ENCODE assay signal across 34 cellular contexts in genomic region chr5:54458221-54458620, GRCh38. TPM values are rescaled to one million over a fixed set of nuclear protein-coding genes. Genes with fewer than 3 reads are reported as not detected.
DNase-seq lines count a peak whose midpoint lies in the region; ATAC-seq, FAIRE-seq and TF ChIP-seq lines count a peak whose summit lies in the region.
"Had no signal": no experiment of that assay in that cellular context is flagged by ENCODE, and none has a peak within 500 bp of the region (broad histone marks: within the 10 kb centered on the region; RNA-seq: fewer than 3 reads in every experiment).

No MANE protein-coding gene starts in this region.

- H3K36me3 ChIP-seq in astrocyte (ENCODE audit: insufficient read depth, low read length) (no peaks in the 10 kb centered on the region), right atrium auricular region (no peaks in the 10 kb centered on the region), spleen (no peaks in the 10 kb centered on the region)
- H3K36me3 ChIP-seq: adrenal gland, esophagus muscularis mucosa, prostate gland, suprapubic skin had no signal

- H3K27ac ChIP-seq in A549 (peak overlapping the region; percentile 58 to 71; a peak in 4 of 6 replicates), astrocyte (ENCODE audit: low read depth, low read length) (no peak overlapping the region), right atrium auricular region (peak overlapping the region; percentile 79 to 96), spleen (no peak overlapping the region)
- H3K27ac ChIP-seq: prostate gland, suprapubic skin had no signal

- no peak overlapping the region for H3K9ac ChIP-seq in astrocyte (ENCODE audit: low read length)

- no peak for TF ChIP-seq EP300 in A549 (IDR thresholded peaks at IDR 0.05)

- H3K27me3 Mint-ChIP-seq in astrocyte (ENCODE audit: low read depth, unreplicated experiment) (no peaks in the 10 kb centered on the region), nephron (ENCODE audit: low read depth) (peaks cover 3% of the 10 kb centered on the region)

- H3K9me3 ChIP-seq in A549 (no peaks in the 10 kb centered on the region), astrocyte (ENCODE audit: insufficient read depth, low read depth, low read length) (no peaks in the 10 kb centered on the region), right atrium auricular region (no peaks in the 10 kb centered on the region), spleen (peaks cover 0 to 15% (median 4%) of the 10 kb centered on the region in 8 donors)
- H3K9me3 ChIP-seq: adrenal gland, body of pancreas, esophagus muscularis mucosa, prostate gland, suprapubic skin had no signal

- TF ChIP-seq RAD21 in A549 (conservative IDR thresholded peaks at IDR 0.05 in 1 of 2, IDR thresholded peaks at IDR 0.05 in 1 of 2), result no peak

- WGBS in A549 (ENCODE audit: missing lambda C conversion rate), result 89% methylated on average over 2 of the region's 2 CpGs
- 77 to 83% (median 81%) methylated on average over 2 of the region's 2 CpGs for WGBS in spleen, 5 donors
- 88 to 93% methylated on average over 2 of the region's 2 CpGs for WGBS in lower leg skin, 2 donors

- H3K4me2 ChIP-seq in A549 (no peak overlapping the region; the same call in 2 of the 3 replicates), astrocyte (ENCODE audit: low read length) (no peak overlapping the region)

- H3K4me1 Mint-ChIP-seq in astrocyte (ENCODE audit: low read depth, unreplicated experiment), result peaks cover 46% of the 10 kb centered on the region
- peaks cover 23% of the 10 kb centered on the region for H3K4me1 Mint-ChIP-seq in nephron
- H3K4me1 Mint-ChIP-seq: activated CD4-positive, alpha-beta memory T cell treated with anti-CD3 and anti-CD28 coated beads, Interleukin-2, amount 10 ng/mL, durations not matched to agents 7 days and 5 days; CD4-positive, CD25-positive, alpha-beta regulatory T cell; immature natural killer cell; naive thymus-derived CD8-positive, alpha-beta T cell had no signal

- peaks cover 46% of the 10 kb centered on the region for H3K4me1 ChIP-seq in A549
- peaks cover 18% of the 10 kb centered on the region for H3K4me1 ChIP-seq in astrocyte (ENCODE audit: insufficient read depth, low read length)
- peaks cover 0 to 9% of the 10 kb centered on the region in 2 donors for H3K4me1 ChIP-seq in right atrium auricular region
- H3K4me1 ChIP-seq in spleen, result peaks cover 0 to 13% (median 9%) of the 10 kb centered on the region in 6 donors

- H3K27ac Mint-ChIP-seq in astrocyte (ENCODE audit: unreplicated experiment) (peak overlapping the region; percentile 86), nephron (peak overlapping the region; percentile 80 to 96 (median 95))
- H3K27ac Mint-ChIP-seq: activated CD4-positive, alpha-beta memory T cell treated with anti-CD3 and anti-CD28 coated beads, Interleukin-2, amount 10 ng/mL, durations not matched to agents 7 days and 5 days; activated naive CD4-positive, alpha-beta T cell treated with anti-CD3 and anti-CD28 coated beads for 36 hours; CD4-positive, CD25-positive, alpha-beta regulatory T cell; immature natural killer cell; naive thymus-derived CD8-positive, alpha-beta T cell had no signal

- no peak overlapping the region for H3K4me3 ChIP-seq in A549
- no peak overlapping the region for H3K4me3 ChIP-seq in astrocyte (ENCODE audit: insufficient read depth, low read depth, low read length)
- H3K4me3 ChIP-seq in right atrium auricular region, result peak overlapping the region; percentile 44 to 53
- no peak overlapping the region for H3K4me3 ChIP-seq in spleen
- H3K4me3 ChIP-seq in lower leg skin (ENCODE audit: low read depth, poor library complexity, severe bottlenecking), result no peak overlapping the region
- H3K4me3 ChIP-seq: body of pancreas, prostate gland, suprapubic skin had no signal

- peaks cover 3% of the 10 kb centered on the region for H3K9me3 Mint-ChIP-seq in astrocyte (ENCODE audit: unreplicated experiment)
- H3K9me3 Mint-ChIP-seq in nephron, result peaks cover 16% of the 10 kb centered on the region

- DNase-seq in A549 (ENCODE audit: low read depth in 1 of 2, low spot score in 1 of 2), result no peak
- no peak for DNase-seq in astrocyte (ENCODE audit: low read depth)
- DNase-seq in right atrium auricular region (ENCODE audit: low spot score), result no peak
- DNase-seq in medulla oblongata (ENCODE audit: extremely low spot score), result no peak
- no peak for DNase-seq in NCI-H82 (lab: John Stamatoyannopoulos, UW)
- no peak for DNase-seq in spleen
- no peak for DNase-seq in lower leg skin (ENCODE audit: low spot score in 2 of 2)
- DNase-seq: activated CD4-positive, alpha-beta memory T cell treated with anti-CD3 and anti-CD28 coated beads, Interleukin-2, amount 10 ng/mL, durations not matched to agents 7 days and 5 days; activated naive CD4-positive, alpha-beta T cell treated with anti-CD3 and anti-CD28 coated beads for 36 hours; adrenal gland; AML-193; body of pancreas; CD4-positive, CD25-positive, alpha-beta regulatory T cell; cerebellar nuclear complex; DMS 273 treated with DMSO at 0.1 percent for 48 hours; dorsolateral prefrontal cortex; foreskin melanocyte; H7; immature natural killer cell; KBM-7; left colon; midbrain; naive thymus-derived CD8-positive, alpha-beta T cell; NCI-H1105; NCI-H187 treated with DMSO at 0.1 percent for 48 hours; NCI-H2171 treated with DMSO at 0.1 percent for 48 hours; NCI-H524; nucleus accumbens; stimulated activated naive CD4-positive, alpha-beta T cell treated with Interleukin-2 at 50 U/mL for 16 hours; T-helper 2 cell had no signal

- H3K79me2 ChIP-seq in astrocyte (ENCODE audit: insufficient read depth, low read length), result no peaks in the 10 kb centered on the region

- TF ChIP-seq CTCF in A549 (IDR thresholded peaks at IDR 0.05), result no peak
- no peak for TF ChIP-seq CTCF in astrocyte (IDR thresholded peaks at IDR 0.05; ENCODE audit: insufficient read depth, low read depth, low read length)
- no peak for TF ChIP-seq CTCF in right atrium auricular region (IDR thresholded peaks at IDR 0.05)
- no peak for TF ChIP-seq CTCF in nephron (IDR thresholded peaks at IDR 0.05; ENCODE audit: unreplicated experiment in 3 of 3)
- no peak for TF ChIP-seq CTCF in spleen (IDR thresholded peaks at IDR 0.05 in 8 of 11, conservative IDR thresholded peaks at IDR 0.05 in 3 of 11)
- TF ChIP-seq CTCF in lower leg skin (IDR thresholded peaks at IDR 0.05), result no peak

- H3K27me3 ChIP-seq in astrocyte (ENCODE audit: insufficient read depth, low read length) (no peaks in the 10 kb centered on the region), right atrium auricular region (no peaks in the 10 kb centered on the region), spleen (replicated peaks in 1 of 7) (peaks cover 0 to 4% (median 0%) of the 10 kb centered on the region in 7 donors)
- H3K27me3 ChIP-seq: adrenal gland, body of pancreas, dorsolateral prefrontal cortex, esophagus muscularis mucosa, suprapubic skin had no signal

- CTCF ChIA-PET in A549 (lab: Yijun Ruan, JAX), result interaction anchor here (1.7 to 2.2 kb wide), 2 partner anchors 15 to 31 kb away, joined by 12 to 13 read pairs; no protein-coding TSS in a partner anchor

- intact Hi-C loops in spleen (cut with DNase I; ENCODE audit: low total_unique reads) (no loop called here), lower leg skin (cut with DNase I; ENCODE audit: low total_unique reads) (no loop called here)

- ATAC-seq in A549, result no peak
- ATAC-seq: body of pancreas; left colon; naive thymus-derived CD8-positive, alpha-beta T cell had no signal

- no peaks in the 10 kb centered on the region for H3K36me3 Mint-ChIP-seq in astrocyte (ENCODE audit: low read depth, unreplicated experiment)
- no peaks in the 10 kb centered on the region for H3K36me3 Mint-ChIP-seq in nephron (ENCODE audit: low read depth)
- H3K36me3 Mint-ChIP-seq: immature natural killer cell had no signal

- no peaks in the 10 kb centered on the region for H4K20me1 ChIP-seq in astrocyte (ENCODE audit: insufficient read depth, low read length)

- POLR2A ChIA-PET in A549 (lab: Yijun Ruan, JAX), result no interaction called here

- FAIRE-seq in A549 (lab: Jason Lieb, UNC), result no peak
- no peak for FAIRE-seq in astrocyte (lab: Jason Lieb, UNC)

- H2AFZ ChIP-seq in astrocyte (ENCODE audit: low read depth, low read length), result no peak overlapping the region

- H3K4me3 Mint-ChIP-seq in astrocyte (ENCODE audit: unreplicated experiment) (peak overlapping the region; percentile 37), nephron (peak overlapping the region; percentile 11 to 91 (median 80))
- H3K4me3 Mint-ChIP-seq: activated CD4-positive, alpha-beta memory T cell treated with anti-CD3 and anti-CD28 coated beads, Interleukin-2, amount 10 ng/mL, durations not matched to agents 7 days and 5 days; activated naive CD4-positive, alpha-beta T cell treated with anti-CD3 and anti-CD28 coated beads for 36 hours; CD4-positive, CD25-positive, alpha-beta regulatory T cell; immature natural killer cell; naive thymus-derived CD8-positive, alpha-beta T cell had no signal

- TF ChIP-seq POLR2A in A549 (IDR thresholded peaks at IDR 0.05; ENCODE audit: low read length), result no peak
- no peak for TF ChIP-seq POLR2A in spleen (IDR thresholded peaks at IDR 0.05)
- TF ChIP-seq POLR2A in lower leg skin (IDR thresholded peaks at IDR 0.05), result no peak

TF ChIP-seq in A549, 52 proteins besides CTCF, POLR2A, EP300 and RAD21 (continues in another document):
- TF ChIP-seq MAX (IDR thresholded peaks at IDR 0.05), result no peak
- TF ChIP-seq CEBPB (IDR thresholded peaks at IDR 0.05), result no peak

RNA-seq across cellular contexts. Expression of gene HSPB3, which starts 2.7 kb away (rescaled TPM):
- polyA plus RNA-seq in A549 (2011; rRNA removed) (not detected in 2 replicates), A549 (2017; fragmentation: RNase III; extraction: RNeasy Plus Mini Kit Qiagen cat#74134 plus additional on column Dnase treatment) (not detected in 3 replicates), spleen (under 1 TPM; 0.45 to 0.67 (median 0.59) TPM)
- polyA plus RNA-seq in A549 (2012; cell fraction: cytosol; rRNA removed), result not detected in 2 replicates
- 0.07 TPM in 1 of 2 replicates, not detected in the other for polyA plus RNA-seq in A549 (2012; cell fraction: nucleus; rRNA removed)
- not detected in 2 replicates for polyA minus RNA-seq in A549 (2011; rRNA and poly(A)+ RNA removed)
- total RNA-seq in astrocyte (not detected in 2 replicates), right atrium auricular region (100 to 1,000 TPM; 338 to 442 TPM), spleen (under 1 TPM in 1 of 7 donors, not detected in 6; 0.49 TPM), lower leg skin (1 to 10 TPM in 1 of 4 donors, under 1 TPM in 2, not detected in 1; 0.49 to 1.3 (median 0.91) TPM)
- total RNA-seq: activated CD4-positive, alpha-beta memory T cell treated with anti-CD3 and anti-CD28 coated beads, Interleukin-2, amount 10 ng/mL, durations not matched to agents 7 days and 5 days; activated naive CD4-positive, alpha-beta T cell treated with anti-CD3 and anti-CD28 coated beads for 36 hours; adrenal gland; body of pancreas; CD4-positive, CD25-positive, alpha-beta regulatory T cell; H7; naive thymus-derived CD8-positive, alpha-beta T cell had no signal
- polyA plus RNA-seq: CD4-positive, CD25-positive, alpha-beta regulatory T cell; immature natural killer cell; naive thymus-derived CD8-positive, alpha-beta T cell had no signal

RNA-seq across cellular contexts. Expression of gene SNX18, which starts 59.3 kb away (rescaled TPM):
- polyA plus RNA-seq in A549 (2011; rRNA removed) (6.4 and 8.1 TPM in 2 replicates), A549 (2017; fragmentation: RNase III; extraction: RNeasy Plus Mini Kit Qiagen cat#74134 plus additional on column Dnase treatment) (6.5 to 7.5 TPM (median 7.1 TPM) in 3 replicates), spleen (10 to 100 TPM in 1 of 3 donors, 1 to 10 TPM in 2; 4.8 to 13.0 (median 8.2) TPM)
- 6.1 and 7.5 TPM in 2 replicates for polyA plus RNA-seq in A549 (2012; cell fraction: cytosol; rRNA removed)
- polyA plus RNA-seq in A549 (2012; cell fraction: nucleus; rRNA removed), result 3.6 and 6.4 TPM in 2 replicates
- 7.5 and 8.2 TPM in 2 replicates for polyA minus RNA-seq in A549 (2011; rRNA and poly(A)+ RNA removed)
- total RNA-seq in astrocyte (38.8 and 43.5 TPM in 2 replicates), right atrium auricular region (10 to 100 TPM; 15.8 to 22.2 TPM), spleen (10 to 100 TPM; 59.2 to 82.5 (median 71.9) TPM), lower leg skin (10 to 100 TPM; 38.5 to 59.6 (median 51.2) TPM)

Comparison
In these comparisons a context has a peak if more than half of its experiments do, and no peak if none do; other contexts are left out.
1. H3K27ac ChIP-seq: peak in A549 (2 of 2) and right atrium auricular region (2 of 2); none in astrocyte (single experiment) and spleen (0 of 8).
2. H3K4me3 ChIP-seq: peak in right atrium auricular region (2 of 2); none in A549 (single experiment), astrocyte (single experiment), spleen (0 of 8) and lower leg skin (single experiment).
3. RNA of gene HSPB3, which starts 2.7 kb away (total RNA-seq): 338 to 442 TPM in right atrium auricular region; 0.49 to 1.3 TPM in lower leg skin, not detected in astrocyte and 0.49 TPM in spleen; every median in the first group is over 100 times any median in the second.